18 cellular contexts compared by ENCODE assay signal in the genomic region with DNA sequence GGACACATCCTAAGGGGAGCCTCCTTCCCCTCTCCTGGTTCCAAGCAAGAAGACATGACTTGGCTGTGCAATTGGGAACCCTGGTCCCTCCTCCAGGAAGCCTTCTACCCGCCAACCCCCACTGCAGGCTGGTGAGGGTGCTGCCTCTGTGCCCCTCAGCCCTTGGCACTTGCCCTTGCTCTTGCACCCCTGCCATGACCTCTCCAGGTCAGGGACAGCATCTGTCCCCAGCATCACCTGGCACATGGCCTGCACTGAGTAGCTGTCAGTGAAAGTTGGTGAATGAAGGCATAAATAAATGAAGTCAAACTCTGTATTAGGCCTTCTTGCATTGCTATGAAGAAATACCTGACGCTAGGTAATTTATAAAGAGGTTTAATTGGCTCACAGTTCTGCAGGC. TPM values are rescaled to one million over a fixed set of nuclear protein-coding genes. Genes with fewer than 3 reads are reported as not detected.
DNase-seq lines count a peak whose midpoint lies in the region; ATAC-seq and TF ChIP-seq lines count a peak whose summit lies in the region.
"Had no signal": no experiment of that assay in that cellular context is flagged by ENCODE, and none has a peak within 500 bp of the region (broad histone marks: within the 10 kb centered on the region; RNA-seq: fewer than 3 reads in every experiment).

No MANE protein-coding gene starts in this region.

- peaks cover 3% of the 10 kb centered on the region; the same call in 1 of the 2 replicates for H3K36me3 ChIP-seq in KMS-11 (ENCODE audit: insufficient read depth)
- H3K36me3 ChIP-seq: colonic mucosa had no signal

- peaks cover 52% of the 10 kb centered on the region for H3K4me1 ChIP-seq in KMS-11 (ENCODE audit: low read depth, poor library complexity, severe bottlenecking)

- peaks cover 4% of the 10 kb centered on the region for H3K9me3 Mint-ChIP-seq in T-helper 1 cell treated with Interleukin-12 subunit alpha and Interleukin-12 subunit beta and Interleukin-4 antibody, amounts not matched to agents 30 μg/mL and 1 μg/mL, for 36 hours
- no peaks in the 10 kb centered on the region for H3K9me3 Mint-ChIP-seq in activated naive CD8-positive, alpha-beta T cell treated with anti-CD3 and anti-CD28 coated beads, Interleukin-2, amount 10 ng/mL, durations not matched to agents 7 days and 5 days
- no peaks in the 10 kb centered on the region for H3K9me3 Mint-ChIP-seq in nephron progenitor cell

- POLR2A ChIA-PET in activated naive CD8-positive, alpha-beta T cell treated with anti-CD3 and anti-CD28 coated beads, Interleukin-2, amount 10 ng/mL, durations not matched to agents 7 days and 5 days (lab: Charles Lee) = interaction anchor here (0.9 to 2.6 kb wide), 5 partner anchors 8 to 144 kb away, joined by 3 to 18 read pairs (median 7); a partner anchor contains a TSS

- H3K4me2 ChIP-seq in KMS-11 = peak overlapping the region; percentile 81; the same call in 1 of the 2 replicates

- peaks cover 40% of the 10 kb centered on the region for H3K36me3 Mint-ChIP-seq in T-helper 1 cell treated with Interleukin-12 subunit alpha and Interleukin-12 subunit beta and Interleukin-4 antibody, amounts not matched to agents 30 μg/mL and 1 μg/mL, for 36 hours (ENCODE audit: low read depth)
- H3K36me3 Mint-ChIP-seq in activated naive CD8-positive, alpha-beta T cell treated with anti-CD3 and anti-CD28 coated beads, Interleukin-2, amount 10 ng/mL, durations not matched to agents 7 days and 5 days = peaks cover 55% of the 10 kb centered on the region
- H3K36me3 Mint-ChIP-seq in nephron progenitor cell (ENCODE audit: low read depth) = peaks cover 29% of the 10 kb centered on the region

- DNase-seq in T-helper 1 cell (no peak), nephron progenitor cell (no peak), HuH-7 (ENCODE audit: low spot score) (no peak), HPDE6-E6E7 (ENCODE audit: extremely low spot score) (no peak)
- no peak for DNase-seq in activated naive CD8-positive, alpha-beta T cell treated with anti-CD3 and anti-CD28 coated beads, Interleukin-2, amount 10 ng/mL, durations not matched to agents 7 days and 5 days
- DNase-seq: 8988T; colonic mucosa; erythroblast; head of caudate nucleus; NCI-H1930; NCI-H524 treated with DMSO at 0.1 percent for 48 hours; sigmoid colon; stimulated activated CD4-positive, alpha-beta T cell treated with anti-CD3 and anti-CD28 coated beads, Interleukin-4, amount 100 ng/mL, for 4 hours; stimulated activated naive CD4-positive, alpha-beta T cell treated with Interleukin-2 at 50 U/mL for 16 hours had no signal

- no peak for ATAC-seq in activated naive CD8-positive, alpha-beta T cell treated with anti-CD3 and anti-CD28 coated beads, Interleukin-2, amount 10 ng/mL, durations not matched to agents 7 days and 5 days (ENCODE audit: low read depth)
- ATAC-seq in GM21619 (IDR thresholded peaks at IDR 0.05; ENCODE audit: unreplicated experiment) = no peak

- H3K4me3 ChIP-seq in KMS-11 (IDR thresholded peaks at IDR 0.05; ENCODE audit: insufficient read depth, low read depth, low read length) = no peak overlapping the region
- H3K4me3 ChIP-seq: colonic mucosa, sigmoid colon had no signal

- H3K9ac ChIP-seq in KMS-11 = no peak overlapping the region

- H2AFZ ChIP-seq in KMS-11 (ENCODE audit: low read depth) = no peak overlapping the region

- peak overlapping the region; percentile 88 for H3K4me3 Mint-ChIP-seq in T-helper 1 cell treated with Interleukin-12 subunit alpha and Interleukin-12 subunit beta and Interleukin-4 antibody, amounts not matched to agents 30 μg/mL and 1 μg/mL, for 36 hours
- peak overlapping the region; percentile 87 for H3K4me3 Mint-ChIP-seq in activated naive CD8-positive, alpha-beta T cell treated with anti-CD3 and anti-CD28 coated beads, Interleukin-2, amount 10 ng/mL, durations not matched to agents 7 days and 5 days
- peak overlapping the region; percentile 87 for H3K4me3 Mint-ChIP-seq in nephron progenitor cell

- no peak for TF ChIP-seq CTCF in KMS-11 (conservative IDR thresholded peaks at IDR 0.05; ENCODE audit: low read depth, low read length)
- TF ChIP-seq CTCF in nephron progenitor cell (IDR thresholded peaks at IDR 0.05) = no peak

- peaks cover 35% of the 10 kb centered on the region for H3K4me1 Mint-ChIP-seq in T-helper 1 cell treated with Interleukin-12 subunit alpha and Interleukin-12 subunit beta and Interleukin-4 antibody, amounts not matched to agents 30 μg/mL and 1 μg/mL, for 36 hours (ENCODE audit: low read depth)
- H3K4me1 Mint-ChIP-seq in activated naive CD8-positive, alpha-beta T cell treated with anti-CD3 and anti-CD28 coated beads, Interleukin-2, amount 10 ng/mL, durations not matched to agents 7 days and 5 days = peaks cover 53% of the 10 kb centered on the region
- H3K4me1 Mint-ChIP-seq in nephron progenitor cell = peaks cover 52% of the 10 kb centered on the region

- H3K27me3 ChIP-seq in KMS-11 (ENCODE audit: insufficient read depth, low read depth) = no peaks in the 10 kb centered on the region
- H3K27me3 ChIP-seq: colonic mucosa, sigmoid colon had no signal

- no peaks in the 10 kb centered on the region for H4K20me1 ChIP-seq in KMS-11 (ENCODE audit: insufficient read depth)

- H3K27ac Mint-ChIP-seq in T-helper 1 cell treated with Interleukin-12 subunit alpha and Interleukin-12 subunit beta and Interleukin-4 antibody, amounts not matched to agents 30 μg/mL and 1 μg/mL, for 36 hours = peak overlapping the region; percentile 80
- H3K27ac Mint-ChIP-seq in activated naive CD8-positive, alpha-beta T cell treated with anti-CD3 and anti-CD28 coated beads, Interleukin-2, amount 10 ng/mL, durations not matched to agents 7 days and 5 days = peak overlapping the region; percentile 97
- no peak overlapping the region for H3K27ac Mint-ChIP-seq in nephron progenitor cell

- peaks cover 27% of the 10 kb centered on the region for H3K79me2 ChIP-seq in KMS-11 (ENCODE audit: insufficient read depth, low read depth)

- H3K27ac ChIP-seq in KMS-11 = no peak overlapping the region
- H3K27ac ChIP-seq: colonic mucosa had no signal

- no peaks in the 10 kb centered on the region for H3K27me3 Mint-ChIP-seq in T-helper 1 cell treated with Interleukin-12 subunit alpha and Interleukin-12 subunit beta and Interleukin-4 antibody, amounts not matched to agents 30 μg/mL and 1 μg/mL, for 36 hours (ENCODE audit: low read depth)
- H3K27me3 Mint-ChIP-seq in activated naive CD8-positive, alpha-beta T cell treated with anti-CD3 and anti-CD28 coated beads, Interleukin-2, amount 10 ng/mL, durations not matched to agents 7 days and 5 days = no peaks in the 10 kb centered on the region
- no peaks in the 10 kb centered on the region for H3K27me3 Mint-ChIP-seq in nephron progenitor cell (ENCODE audit: low read depth, poor library complexity)

RNA-seq across cellular contexts. Expression of a gene that starts 1.9 kb away (rescaled TPM):
- 10 to 100 TPM; 64.9 to 73.8 TPM for total RNA-seq in activated naive CD8-positive, alpha-beta T cell treated with anti-CD3 and anti-CD28 coated beads, Interleukin-2, amount 10 ng/mL, durations not matched to agents 7 days and 5 days

RNA-seq across cellular contexts. Expression of a gene that starts 27.0 kb away (rescaled TPM):
- total RNA-seq in activated naive CD8-positive, alpha-beta T cell treated with anti-CD3 and anti-CD28 coated beads, Interleukin-2, amount 10 ng/mL, durations not matched to agents 7 days and 5 days = 10 to 100 TPM; 24.3 to 25.0 TPM

RNA-seq across cellular contexts. Expression of a gene that starts 31.6 kb away (rescaled TPM):
- not detected for total RNA-seq in activated naive CD8-positive, alpha-beta T cell treated with anti-CD3 and anti-CD28 coated beads, Interleukin-2, amount 10 ng/mL, durations not matched to agents 7 days and 5 days
- total RNA-seq: RPMI7951 had no signal

RNA-seq across cellular contexts. Expression of a gene that starts 40.7 kb away (rescaled TPM):
- total RNA-seq in activated naive CD8-positive, alpha-beta T cell treated with anti-CD3 and anti-CD28 coated beads, Interleukin-2, amount 10 ng/mL, durations not matched to agents 7 days and 5 days = 10 to 100 TPM; 76.3 to 86.4 TPM

RNA-seq across cellular contexts. Expression of a gene that starts 44.7 kb away (rescaled TPM):
- total RNA-seq in activated naive CD8-positive, alpha-beta T cell treated with anti-CD3 and anti-CD28 coated beads, Interleukin-2, amount 10 ng/mL, durations not matched to agents 7 days and 5 days = 10 to 100 TPM; 11.2 to 13.6 TPM
